In the genomic region with DNA sequence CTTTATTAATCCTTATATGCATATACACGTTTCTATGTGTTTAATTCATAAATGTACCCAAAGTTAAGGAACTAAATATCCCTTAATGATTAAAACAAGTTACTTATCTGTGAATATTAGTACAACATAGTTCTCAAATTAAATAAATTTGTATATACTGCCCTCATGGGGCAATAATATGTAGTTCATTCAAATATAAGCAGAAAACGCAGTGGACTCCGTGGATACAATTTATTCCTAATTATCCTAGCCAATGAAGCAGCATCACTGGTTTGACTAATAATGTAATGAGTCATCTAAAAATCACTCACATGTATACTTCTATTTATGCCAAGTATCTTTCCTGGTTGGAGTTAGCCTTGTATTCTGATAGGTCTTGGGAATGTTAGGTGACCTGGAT, we compare ENCODE assay signal across 12 cellular contexts.
DNase-seq lines count a peak whose midpoint lies in the region; ATAC-seq and TF ChIP-seq lines count a peak whose summit lies in the region.
"Had no signal": no experiment of that assay in that cellular context is flagged by ENCODE, and none has a peak within 500 bp of the region (broad histone marks: within the 10 kb centered on the region; RNA-seq: fewer than 3 reads in every experiment).

No MANE protein-coding gene starts in this region.

- TF ChIP-seq POLR2A in erythroblast (IDR thresholded peaks at IDR 0.05; ENCODE audit: low read length) (no peak), transverse colon (IDR thresholded peaks at IDR 0.05) (no peak)

- H3K9me3 ChIP-seq in OCI-LY3 (ENCODE audit: insufficient read depth, low read length) = no peaks in the 10 kb centered on the region
- H3K9me3 ChIP-seq in transverse colon = no peaks in the 10 kb centered on the region

- H3K27ac Mint-ChIP-seq in neural crest cell (ENCODE audit: unreplicated experiment) = no peak overlapping the region
- H3K27ac Mint-ChIP-seq in T-helper 2 cell treated with Interferon-gamma antibody and Interleukin-4, amounts not matched to agents 5 μg/mL and 100 μg/mL, for 36 hours = no peak overlapping the region
- H3K27ac Mint-ChIP-seq: activated CD4-positive, alpha-beta T cell treated with anti-CD3 and anti-CD28 coated beads for 36 hours; activated naive CD8-positive, alpha-beta T cell treated with anti-CD3 and anti-CD28 coated beads, Interleukin-2, amount 10 ng/mL, durations not matched to agents 7 days and 5 days had no signal

- no peak for TF ChIP-seq EP300 in transverse colon (IDR thresholded peaks at IDR 0.05; ENCODE audit: low read depth)

- H3K4me2 ChIP-seq in OCI-LY3 (ENCODE audit: low read length) = no peak overlapping the region

- peak; percentile 38 for DNase-seq in EL
- peak; percentile 44 for DNase-seq in epithelial cell of proximal tubule (ENCODE audit: low read depth)
- DNase-seq in neural crest cell (ENCODE audit: low read depth, low spot score) = no peak
- no peak for DNase-seq in erythroblast (lab: John Stamatoyannopoulos, UW)
- DNase-seq in T-helper 2 cell treated with Interferon-gamma antibody and Interleukin-4, amounts not matched to agents 5 μg/mL and 100 μg/mL, for 36 hours (ENCODE audit: low spot score) = no peak
- DNase-seq in transverse colon = no peak
- DNase-seq: activated CD4-positive, alpha-beta T cell treated with anti-CD3 and anti-CD28 coated beads for 36 hours; activated naive CD8-positive, alpha-beta T cell treated with anti-CD3 and anti-CD28 coated beads, Interleukin-2, amount 10 ng/mL, durations not matched to agents 7 days and 5 days; NCI-H345; stimulated activated naive CD4-positive, alpha-beta T cell treated with Interleukin-2 at 50 U/mL for 16 hours had no signal

- no peaks in the 10 kb centered on the region for H3K27me3 ChIP-seq in OCI-LY3 (ENCODE audit: low read depth, low read length)
- no peaks in the 10 kb centered on the region for H3K27me3 ChIP-seq in transverse colon

- 47 to 50% methylated on average over 3 of the region's 3 CpGs for WGBS in transverse colon (ENCODE audit: low coverage in 1 of 2), 2 donors

- H3K4me1 Mint-ChIP-seq in neural crest cell = no peaks in the 10 kb centered on the region
- H3K4me1 Mint-ChIP-seq in T-helper 2 cell treated with Interferon-gamma antibody and Interleukin-4, amounts not matched to agents 5 μg/mL and 100 μg/mL, for 36 hours (ENCODE audit: low read depth) = peaks cover 5% of the 10 kb centered on the region
- H3K4me1 Mint-ChIP-seq: activated CD4-positive, alpha-beta T cell treated with anti-CD3 and anti-CD28 coated beads for 36 hours; activated naive CD8-positive, alpha-beta T cell treated with anti-CD3 and anti-CD28 coated beads, Interleukin-2, amount 10 ng/mL, durations not matched to agents 7 days and 5 days had no signal

- no peaks in the 10 kb centered on the region for H4K20me1 ChIP-seq in OCI-LY3 (ENCODE audit: insufficient read depth, low read length)

- H2AFZ ChIP-seq in OCI-LY3 (ENCODE audit: low read depth, low read length) = no peak overlapping the region

- intact Hi-C loops in transverse colon (cut with DNase I; ENCODE audit: low total_unique reads) = no loop called here

- H3K36me3 ChIP-seq in OCI-LY3 (replicated peaks; ENCODE audit: low read depth, low read length) (no peaks in the 10 kb centered on the region), transverse colon (no peaks in the 10 kb centered on the region)

- H3K4me3 ChIP-seq in OCI-LY3 (ENCODE audit: low read length) (no peak overlapping the region), epithelial cell of proximal tubule (ENCODE audit: low read depth, low read length) (no peak overlapping the region), transverse colon (no peak overlapping the region)

- TF ChIP-seq CTCF in OCI-LY3 (IDR thresholded peaks at IDR 0.05; ENCODE audit: low read depth, low read length) (peak; percentile 21; the same call in 1 of the 2 replicates), epithelial cell of proximal tubule (conservative IDR thresholded peaks at IDR 0.05; ENCODE audit: low read depth, low read length) (no peak), neural crest cell (conservative IDR thresholded peaks at IDR 0.05) (peak; percentile 62), transverse colon (IDR thresholded peaks at IDR 0.05) (peak in 1 of 5 experiments; percentile 28)

- peaks cover 19% of the 10 kb centered on the region for H3K36me3 Mint-ChIP-seq in neural crest cell (ENCODE audit: low read depth)
- H3K36me3 Mint-ChIP-seq in T-helper 2 cell treated with Interferon-gamma antibody and Interleukin-4, amounts not matched to agents 5 μg/mL and 100 μg/mL, for 36 hours (ENCODE audit: low read depth) = peaks cover 16% of the 10 kb centered on the region

- in situ Hi-C loops in transverse colon (cut with MboI; ENCODE audit: low pct_ligation_motif_present in 1 of 4, low pct_unique_long_range_greater_than_20kb in 1 of 4, low sequenced_read_pairs in 3 of 4) = loop anchor here in 1 of 4 donors (25.0 kb wide), 1 partner anchor 160 kb away; no protein-coding TSS in a partner anchor

- no peak overlapping the region for H3K9ac ChIP-seq in OCI-LY3 (ENCODE audit: low read length)

- no peaks in the 10 kb centered on the region for H3K27me3 Mint-ChIP-seq in neural crest cell (ENCODE audit: low read depth)
- H3K27me3 Mint-ChIP-seq in T-helper 2 cell treated with Interferon-gamma antibody and Interleukin-4, amounts not matched to agents 5 μg/mL and 100 μg/mL, for 36 hours (ENCODE audit: low read depth) = no peaks in the 10 kb centered on the region
- H3K27me3 Mint-ChIP-seq: activated CD4-positive, alpha-beta T cell treated with anti-CD3 and anti-CD28 coated beads for 36 hours; activated naive CD8-positive, alpha-beta T cell treated with anti-CD3 and anti-CD28 coated beads, Interleukin-2, amount 10 ng/mL, durations not matched to agents 7 days and 5 days had no signal

- H3K9me3 Mint-ChIP-seq in neural crest cell = peaks cover 8% of the 10 kb centered on the region
- H3K9me3 Mint-ChIP-seq in T-helper 2 cell treated with Interferon-gamma antibody and Interleukin-4, amounts not matched to agents 5 μg/mL and 100 μg/mL, for 36 hours = peaks cover 7% of the 10 kb centered on the region

- H3K4me1 ChIP-seq in OCI-LY3 (ENCODE audit: low read length) (no peaks in the 10 kb centered on the region), transverse colon (no peaks in the 10 kb centered on the region)

- ATAC-seq in HG03025 (IDR thresholded peaks at IDR 0.05; ENCODE audit: low FRiP score, unreplicated experiment) = no peak
- ATAC-seq: activated CD4-positive, alpha-beta T cell treated with anti-CD3 and anti-CD28 coated beads for 36 hours had no signal

- H3K4me3 Mint-ChIP-seq in neural crest cell = no peak overlapping the region
- no peak overlapping the region for H3K4me3 Mint-ChIP-seq in T-helper 2 cell treated with Interferon-gamma antibody and Interleukin-4, amounts not matched to agents 5 μg/mL and 100 μg/mL, for 36 hours
- H3K4me3 Mint-ChIP-seq: activated CD4-positive, alpha-beta T cell treated with anti-CD3 and anti-CD28 coated beads for 36 hours; activated naive CD8-positive, alpha-beta T cell treated with anti-CD3 and anti-CD28 coated beads, Interleukin-2, amount 10 ng/mL, durations not matched to agents 7 days and 5 days had no signal

- H3K79me2 ChIP-seq in OCI-LY3 (ENCODE audit: low read length) = no peaks in the 10 kb centered on the region

- no peak overlapping the region for H3K27ac ChIP-seq in OCI-LY3 (ENCODE audit: low read length)
- no peak overlapping the region for H3K27ac ChIP-seq in transverse colon

Comparison
In these comparisons a context has a peak if more than half of its experiments do, and no peak if none do; other contexts are left out.
1. DNase-seq: peak in EL (single experiment) and epithelial cell of proximal tubule (single experiment); none in neural crest cell (single experiment), erythroblast (0 of 2), T-helper 2 cell treated with Interferon-gamma antibody and Interleukin-4, amounts not matched to agents 5 μg/mL and 100 μg/mL, for 36 hours (single experiment) and transverse colon (single experiment).